In the genomic region with DNA sequence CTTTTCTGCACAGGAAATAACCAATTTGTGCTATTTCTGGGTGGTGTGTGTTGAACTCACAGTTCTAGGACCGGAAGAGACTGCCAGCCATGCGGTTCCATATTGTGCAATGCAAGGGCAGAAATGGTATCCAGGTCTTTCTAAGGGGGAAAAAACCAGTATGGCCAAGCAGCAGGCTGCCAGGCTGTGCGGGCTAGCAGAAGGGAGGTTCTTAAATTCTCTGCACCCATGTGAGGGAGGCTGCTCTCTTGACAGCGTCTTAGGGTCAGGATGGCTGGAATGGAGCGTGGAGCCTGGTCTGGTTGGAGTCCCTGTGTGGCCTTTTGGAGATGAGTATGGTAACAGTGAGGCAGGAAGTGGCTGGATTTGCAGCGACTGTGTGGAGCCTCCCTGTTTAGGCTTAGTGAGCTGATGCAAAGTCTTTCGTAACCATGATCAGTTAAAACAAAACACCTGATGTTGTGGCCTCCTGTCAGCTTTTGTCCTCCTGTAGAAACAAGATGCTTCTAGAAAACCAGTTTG, we compare ENCODE assay signal across 8 cellular contexts. TPM values are rescaled to one million over a fixed set of nuclear protein-coding genes. Genes with fewer than 3 reads are reported as not detected.
A peak's percentile ranks its signal among the peaks of the same experiment; 100 is the strongest.
DNase-seq lines count a peak whose midpoint lies in the region; ATAC-seq and TF ChIP-seq lines count a peak whose summit lies in the region.

No MANE protein-coding gene starts in this region.

- H3K4me3 Mint-ChIP-seq in CD8-positive, alpha-beta T cell = peak overlapping the region; percentile 74

- POLR2A ChIA-PET in CD8-positive, alpha-beta T cell (lab: Charles Lee) = interaction anchor here (0.8 to 4.2 kb wide), 14 partner anchors 10 to 365 kb away, joined by 3 to 32 read pairs (median 5); no protein-coding TSS in a partner anchor

- peak overlapping the region; percentile 96 for H3K27ac Mint-ChIP-seq in CD8-positive, alpha-beta T cell

- no peak for TF ChIP-seq CTCF in CD8-positive, alpha-beta T cell (IDR thresholded peaks at IDR 0.05)
- no peak for TF ChIP-seq CTCF in left lung (IDR thresholded peaks at IDR 0.05)

- peak; percentile 17 for ATAC-seq in CD8-positive, alpha-beta T cell
- ATAC-seq in GM19397 (IDR thresholded peaks at IDR 0.05; ENCODE audit: unreplicated experiment) (peak; percentile 50), HG03442 (IDR thresholded peaks at IDR 0.05; ENCODE audit: unreplicated experiment) (peak; percentile 45), left lung (peak; percentile 48)

- CTCF ChIA-PET in CD8-positive, alpha-beta T cell (lab: Charles Lee) = interaction anchor here (0.8 to 1.8 kb wide), 10 partner anchors 10 to 296 kb away, joined by 3 to 8 read pairs (median 4); no protein-coding TSS in a partner anchor

- no peaks in the 10 kb centered on the region for H3K9me3 ChIP-seq in CD8-positive, alpha-beta T cell (ENCODE audit: low read length)
- no peaks in the 10 kb centered on the region for H3K9me3 ChIP-seq in left lung
- H3K9me3 ChIP-seq in HAP-1 = no peaks in the 10 kb centered on the region

- no peaks in the 10 kb centered on the region for H3K27me3 ChIP-seq in CD8-positive, alpha-beta T cell (ENCODE audit: insufficient read depth, low read length)
- H3K27me3 ChIP-seq in left lung (no peaks in the 10 kb centered on the region), HAP-1 (ENCODE audit: low read depth) (no peaks in the 10 kb centered on the region)

- H3K36me3 Mint-ChIP-seq in CD8-positive, alpha-beta T cell = peaks cover 23% of the 10 kb centered on the region

- peak overlapping the region; percentile 31 for H3K4me3 ChIP-seq in CD8-positive, alpha-beta T cell (ENCODE audit: low read depth, low read length)
- no peak overlapping the region for H3K4me3 ChIP-seq in left lung
- no peak overlapping the region for H3K4me3 ChIP-seq in HAP-1

- H3K9me3 Mint-ChIP-seq in CD8-positive, alpha-beta T cell = no peaks in the 10 kb centered on the region

- peaks cover 96% of the 10 kb centered on the region for H3K4me1 Mint-ChIP-seq in CD8-positive, alpha-beta T cell (ENCODE audit: low read depth)

- intact Hi-C loops in CD8-positive, alpha-beta T cell (cut with DNase I, micrococcal nuclease) = loop anchor here (2.0 to 10.0 kb wide), 9 partner anchors 15 to 367 kb away; no protein-coding TSS in a partner anchor
- intact Hi-C loops in left lung (cut with DNase I) = no loop called here

- H3K27ac ChIP-seq in CD8-positive, alpha-beta T cell (ENCODE audit: low read depth, low read length) = peak overlapping the region; percentile 51
- H3K27ac ChIP-seq in left lung = peak overlapping the region; percentile 61 to 83

- in situ Hi-C loops in HAP-1 (cut with MboI; ENCODE audit: low sequenced_read_pairs) = no loop called here

- no peaks in the 10 kb centered on the region for H3K36me3 ChIP-seq in CD8-positive, alpha-beta T cell (ENCODE audit: insufficient read depth, low read length)
- H3K36me3 ChIP-seq in left lung = no peaks in the 10 kb centered on the region
- H3K36me3 ChIP-seq in HAP-1 (replicated peaks) = no peaks in the 10 kb centered on the region

- peaks cover 92% of the 10 kb centered on the region for H3K4me1 ChIP-seq in CD8-positive, alpha-beta T cell (ENCODE audit: insufficient read depth, low read length)
- H3K4me1 ChIP-seq in left lung (peaks cover 30 to 92% of the 10 kb centered on the region in 2 donors), HAP-1 (peaks cover 16% of the 10 kb centered on the region)

- DNase-seq in CD8-positive, alpha-beta T cell = peak in 3 of 7 experiments; percentile 42 to 65 (median 63)
- peak; percentile 68 for DNase-seq in activated T-cell treated with anti-CD3 and anti-CD28 coated beads, Interleukin-2, amount 50 U/mL, for 48 hours
- DNase-seq in left lung = no peak
- DNase-seq in NCI-H510A (lab: John Stamatoyannopoulos, UW) = no peak
- DNase-seq in HAP-1 (ENCODE audit: low spot score in 2 of 2) = no peak
- DNase-seq in NCI-H1105 treated with DMSO at 0.1 percent for 48 hours (lab: John Stamatoyannopoulos, UW) = no peak

- no peaks in the 10 kb centered on the region for H3K27me3 Mint-ChIP-seq in CD8-positive, alpha-beta T cell (ENCODE audit: low read depth)

RNA-seq across cellular contexts. Expression of gene NCK2, which starts 52.6 kb away (rescaled TPM):
- total RNA-seq in CD8-positive, alpha-beta T cell = 10 to 100 TPM; 59.0 to 60.3 TPM
- total RNA-seq in left lung = 10 to 100 TPM; 37.6 to 43.5 TPM

Comparison
In these comparisons a context has a peak if more than half of its experiments do, and no peak if none do; other contexts are left out.
1. DNase-seq: peak in activated T-cell treated with anti-CD3 and anti-CD28 coated beads, Interleukin-2, amount 50 U/mL, for 48 hours (2 of 2); none in left lung (0 of 2), NCI-H510A (single experiment), HAP-1 (0 of 2) and NCI-H1105 treated with DMSO at 0.1 percent for 48 hours (single experiment).
2. intact Hi-C loops: an anchor here in CD8-positive, alpha-beta T cell (2.0 to 10.0 kb wide); none called in left lung.
3. Peak in every context shown above with its lines, with median percentiles within 50 percentile points of each other: ATAC-seq.